8 cellular contexts compared by ENCODE assay signal in genomic region chr16:71461686-71462648, GRCh38. TPM values are rescaled to one million over a fixed set of nuclear protein-coding genes. Genes with fewer than 3 reads are reported as not detected.
A peak's percentile ranks its signal among the peaks of the same experiment; 100 is the strongest.
DNase-seq lines count a peak whose midpoint lies in the region; ATAC-seq and TF ChIP-seq lines count a peak whose summit lies in the region.

Gene ZNF23 (minus strand): TSS chr16:71462247. CDS start chr16:71456796, 5,451 bp downstream.

- H3K4me2 ChIP-seq in GM23248 (ENCODE audit: unreplicated experiment) (peak within 1 kb of the TSS; percentile 94), SK-N-SH (peak within 1 kb of the TSS; percentile 92), osteoblast (ENCODE audit: insufficient read depth, low read length) (peak within 1 kb of the TSS; percentile 96)

- POLR2A ChIA-PET in SK-N-SH (lab: Yijun Ruan, JAX): interaction anchor here (0.9 to 1.8 kb wide), 6 partner anchors 11 to 103 kb away, joined by 3 to 31 read pairs (median 4); no protein-coding TSS in a partner anchor

- CTCF ChIA-PET in SK-N-SH (lab: Yijun Ruan, JAX): interaction anchor here (1.0 to 2.7 kb wide), 3 partner anchors 21 to 149 kb away, joined by 6 to 19 read pairs (median 10); no protein-coding TSS in a partner anchor

- H3K36me3 Mint-ChIP-seq in activated naive CD4-positive, alpha-beta T cell treated with anti-CD3 and anti-CD28 coated beads, Interleukin-2, amount 50 U/mL, for 72 hours: peaks cover 8 to 11% of the 10 kb centered on the region in 2 donors

- 0 to 1% methylated on average over 38 to 51 of the region's 52 CpGs for WGBS in GM23248 (ENCODE audit: low coverage in 1 of 2, low lambda C conversion rate in 2 of 2, missing lambda C conversion rate in 2 of 2), 2 experiments
- WGBS in SK-N-SH (ENCODE audit: low lambda C conversion rate): 0% methylated on average over 9 of the region's 52 CpGs

- DNase-seq in G401 (ENCODE audit: low spot score) (peak; percentile 85), GM23248 (peak; percentile 86), LHCN-M2 (ENCODE audit: low read depth) (peak; percentile 70), SK-N-SH (peak; percentile 96), glomerular visceral epithelial cell (ENCODE audit: extremely low spot score) (peak; percentile 74), osteoblast (ENCODE audit: insufficient read length, low spot score, missing footprints) (peak; percentile 95)
- DNase-seq in activated naive CD4-positive, alpha-beta T cell treated with anti-CD3 and anti-CD28 coated beads, Interleukin-2, amount 50 U/mL, for 72 hours (ENCODE audit: low spot score in 2 of 2): peak; percentile 83

- H3K9me2 ChIP-seq in GM23248 (ENCODE audit: insufficient read depth): no peaks in the 10 kb centered on the region
- no peaks in the 10 kb centered on the region for H3K9me2 ChIP-seq in SK-N-SH

- TF ChIP-seq CTCF in SK-N-SH (IDR thresholded peaks at IDR 0.05) (peak; percentile 42), osteoblast (IDR thresholded peaks at IDR 0.05; ENCODE audit: extremely low read depth, low read depth, low read length) (no peak)

- ATAC-seq in activated naive CD4-positive, alpha-beta T cell treated with anti-CD3 and anti-CD28 coated beads, Interleukin-2, amount 50 U/mL, for 72 hours: peak; percentile 98 to 100

- no peaks in the 10 kb centered on the region for H3K27me3 ChIP-seq in GM23248 (replicated peaks; ENCODE audit: insufficient read depth)
- H3K27me3 ChIP-seq in SK-N-SH (ENCODE audit: insufficient read depth): no peaks in the 10 kb centered on the region
- H3K27me3 ChIP-seq in osteoblast (ENCODE audit: insufficient read depth, low read length): no peaks in the 10 kb centered on the region

- no peaks in the 10 kb centered on the region for H3K9me3 Mint-ChIP-seq in activated naive CD4-positive, alpha-beta T cell treated with anti-CD3 and anti-CD28 coated beads, Interleukin-2, amount 50 U/mL, for 72 hours

- peak within 1 kb of the TSS; percentile 95 for H3K4me3 ChIP-seq in GM23248
- peak within 1 kb of the TSS; percentile 96 to 98 for H3K4me3 ChIP-seq in SK-N-SH (ENCODE audit: low read depth in 2 of 2, low read length in 1 of 2)
- H3K4me3 ChIP-seq in osteoblast (ENCODE audit: insufficient read depth, low read length): peak within 1 kb of the TSS; percentile 96

- H3K9ac ChIP-seq in GM23248 (peak within 1 kb of the TSS; percentile 90), SK-N-SH (peak within 1 kb of the TSS; percentile 85)

- H3K27ac ChIP-seq in GM23248 (peak within 1 kb of the TSS; percentile 83), SK-N-SH (ENCODE audit: low read depth in 2 of 2, low read length in 1 of 2) (peak within 1 kb of the TSS; percentile 60 to 77), osteoblast (ENCODE audit: low read depth, low read length) (peak within 1 kb of the TSS; percentile 92), temporal lobe (ENCODE audit: low read depth, low read length) (peak within 1 kb of the TSS; percentile 45)

- H3K4me1 ChIP-seq in GM23248 (ENCODE audit: insufficient read depth): peaks cover 16% of the 10 kb centered on the region
- H3K4me1 ChIP-seq in SK-N-SH (ENCODE audit: control insufficient read depth in 1 of 2, insufficient read depth in 2 of 2, low read depth in 1 of 2, low read length in 1 of 2): peaks cover 3 to 11% of the 10 kb centered on the region in 2 experiments; a peak in 3 of 4 replicates
- H3K4me1 ChIP-seq in osteoblast (ENCODE audit: insufficient read depth, low read length): peaks cover 27% of the 10 kb centered on the region

- H3F3A ChIP-seq in GM23248 (ENCODE audit: insufficient read depth) (peaks cover 21% of the 10 kb centered on the region), SK-N-SH (replicated peaks; ENCODE audit: insufficient read depth) (peaks cover 3% of the 10 kb centered on the region)

- TF ChIP-seq EP300 in SK-N-SH (IDR thresholded peaks at IDR 0.05; ENCODE audit: borderline replicate concordance in 1 of 2, low read depth in 1 of 2, low read length in 1 of 2): no peak; a peak in 1 of 4 replicates

- H2AFZ ChIP-seq in GM23248 (peak within 1 kb of the TSS; percentile 99), SK-N-SH (ENCODE audit: low read depth) (peak within 1 kb of the TSS; percentile 80), osteoblast (ENCODE audit: low read length) (peak within 1 kb of the TSS; percentile 97)

- H3K36me3 ChIP-seq in GM23248 (ENCODE audit: low read depth) (no peaks in the 10 kb centered on the region), SK-N-SH (replicated peaks in 1 of 2; ENCODE audit: control insufficient read depth in 1 of 2, insufficient read depth in 2 of 2, low read length in 1 of 2) (peaks cover 0 to 5% of the 10 kb centered on the region in 2 experiments), osteoblast (ENCODE audit: insufficient read depth, low read length) (no peaks in the 10 kb centered on the region)

- H4K20me1 ChIP-seq in GM23248 (ENCODE audit: insufficient read depth): no peaks in the 10 kb centered on the region
- H4K20me1 ChIP-seq in SK-N-SH (ENCODE audit: insufficient read depth): no peaks in the 10 kb centered on the region
- peaks cover 5% of the 10 kb centered on the region for H4K20me1 ChIP-seq in osteoblast (ENCODE audit: insufficient read depth, low read length)

- H3K79me2 ChIP-seq in GM23248 (ENCODE audit: insufficient read depth): peaks cover 54% of the 10 kb centered on the region
- H3K79me2 ChIP-seq in SK-N-SH (ENCODE audit: insufficient read depth): peaks cover 43% of the 10 kb centered on the region
- peaks cover 40% of the 10 kb centered on the region for H3K79me2 ChIP-seq in osteoblast (ENCODE audit: insufficient read depth, low read length)

- in situ Hi-C loops in G401 (cut with HindIII; ENCODE audit: low sequenced_read_pairs) (no loop called here), GM23248 (cut with MboI) (no loop called here)

- no peak for TF ChIP-seq RAD21 in SK-N-SH (IDR thresholded peaks at IDR 0.05; ENCODE audit: low read length)

- H3K27ac Mint-ChIP-seq in activated naive CD4-positive, alpha-beta T cell treated with anti-CD3 and anti-CD28 coated beads, Interleukin-2, amount 50 U/mL, for 72 hours: peak within 1 kb of the TSS; percentile 89 to 93

- H3K9me3 ChIP-seq in GM23248 (ENCODE audit: low read depth): no peaks in the 10 kb centered on the region
- H3K9me3 ChIP-seq in SK-N-SH: no peaks in the 10 kb centered on the region
- H3K9me3 ChIP-seq in osteoblast (ENCODE audit: low read depth, low read length): no peaks in the 10 kb centered on the region

TF ChIP-seq in SK-N-SH, 30 proteins besides CTCF, POLR2A, EP300 and RAD21 (continues in another document):
- TF ChIP-seq JUND (IDR thresholded peaks at IDR 0.05) (no peak; the same call in 1 of the 2 replicates), TEAD4 (IDR thresholded peaks at IDR 0.05; ENCODE audit: borderline replicate concordance, insufficient read depth) (no peak), ELF1 (IDR thresholded peaks at IDR 0.05) (peak; percentile 62; the same call in 1 of the 2 replicates), TAF1 (IDR thresholded peaks at IDR 0.05; ENCODE audit: borderline replicate concordance, low read depth, low read length) (peak; percentile 92), RFX5 (IDR thresholded peaks at IDR 0.05; ENCODE audit: low read length) (no peak), MAX (IDR thresholded peaks at IDR 0.05; ENCODE audit: low read depth) (peak; percentile 80; the same call in 1 of the 2 replicates), MEF2A (IDR thresholded peaks at IDR 0.05; ENCODE audit: borderline replicate concordance, low read depth) (no peak), FOXM1 (IDR thresholded peaks at IDR 0.05; ENCODE audit: low read depth) (no peak), PBX3 (IDR thresholded peaks at IDR 0.05) (peak; percentile 36; the same call in 1 of the 2 replicates), NFIC (IDR thresholded peaks at IDR 0.05; ENCODE audit: borderline replicate concordance) (no peak; the same call in 1 of the 2 replicates), CHD2 (IDR thresholded peaks at IDR 0.05; ENCODE audit: low read length, partially characterized antibody) (peak; percentile 57), USF2 (IDR thresholded peaks at IDR 0.05; ENCODE audit: borderline replicate concordance, low read depth, low read length) (no peak), GABPA (IDR thresholded peaks at IDR 0.05; ENCODE audit: low read depth) (peak; percentile 92), GATA2 (CRISPR knock-in tag; IDR thresholded peaks at IDR 0.05) (no peak), RCOR1 (IDR thresholded peaks at IDR 0.05; ENCODE audit: low read length) (no peak)

RNA-seq across cellular contexts. Expression of gene ZNF23, which starts in this region (rescaled TPM):
- 8.5 and 13.4 TPM in 2 replicates for total RNA-seq in G401 (2014; rRNA removed; shearing (Covaris generic))
- total RNA-seq in GM23248 (2014; rRNA removed; shearing (Covaris generic)): 10.9 and 12.1 TPM in 2 replicates
- polyA plus RNA-seq in GM23248 (2016; fragmentation: Nextera tagmentation; extraction: Ambion mirVana): 14.2 and 15.3 TPM in 2 replicates
- 11.7 and 12.1 TPM in 2 replicates for total RNA-seq in LHCN-M2 (2014; rRNA removed)
- 6.8 TPM for polyA plus RNA-seq in LHCN-M2 (2012)
- polyA plus RNA-seq in SK-N-SH (2012; rRNA removed): 6.5 and 7.3 TPM in 2 replicates
- polyA plus RNA-seq in SK-N-SH (2012; cell fraction: cytosol; rRNA removed): 6.8 and 7.7 TPM in 2 replicates
- polyA plus RNA-seq in SK-N-SH (2012; cell fraction: nucleus; rRNA removed): 16.2 and 19.1 TPM in 2 replicates
- total RNA-seq in activated naive CD4-positive, alpha-beta T cell treated with anti-CD3 and anti-CD28 coated beads, Interleukin-2, amount 50 U/mL, for 72 hours: 1 to 10 TPM; 4.5 to 9.5 TPM
- total RNA-seq in osteoblast: 9.8 and 10.3 TPM in 2 replicates
- total RNA-seq in temporal lobe: 20.7 TPM

Comparison
In these comparisons a context has a peak if more than half of its experiments do, and no peak if none do; other contexts are left out.
1. Peak in every context shown above with its lines: DNase-seq, ATAC-seq, H3K4me3 ChIP-seq and H3K27ac ChIP-seq.